In the genomic region with DNA sequence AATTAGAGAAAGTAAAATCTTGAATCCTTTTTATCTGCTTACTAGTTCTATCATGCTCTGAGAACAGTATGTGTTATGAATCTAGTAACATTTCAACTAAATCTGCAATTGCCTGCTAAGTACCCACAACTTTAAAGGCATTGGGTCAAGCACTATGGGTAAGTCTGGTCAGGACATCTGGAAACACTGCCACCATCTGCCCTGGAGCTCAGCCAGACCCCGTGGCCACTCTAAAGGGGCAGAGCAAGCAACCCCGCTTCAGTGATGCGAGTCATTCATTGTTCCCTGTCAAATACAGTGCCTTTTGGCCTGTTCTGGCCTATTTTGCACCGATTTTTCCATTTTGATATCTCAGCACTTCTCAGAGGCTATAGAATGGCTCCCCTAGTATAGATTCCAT, we compare ENCODE assay signal across 1 cellular context.
TF ChIP-seq lines count a peak whose summit lies in the region.

No MANE protein-coding gene starts in this region.

TF ChIP-seq in K562, 482 proteins besides CTCF, POLR2A, EP300 and RAD21 (continued from another document):
- TF ChIP-seq, protein P1, sequence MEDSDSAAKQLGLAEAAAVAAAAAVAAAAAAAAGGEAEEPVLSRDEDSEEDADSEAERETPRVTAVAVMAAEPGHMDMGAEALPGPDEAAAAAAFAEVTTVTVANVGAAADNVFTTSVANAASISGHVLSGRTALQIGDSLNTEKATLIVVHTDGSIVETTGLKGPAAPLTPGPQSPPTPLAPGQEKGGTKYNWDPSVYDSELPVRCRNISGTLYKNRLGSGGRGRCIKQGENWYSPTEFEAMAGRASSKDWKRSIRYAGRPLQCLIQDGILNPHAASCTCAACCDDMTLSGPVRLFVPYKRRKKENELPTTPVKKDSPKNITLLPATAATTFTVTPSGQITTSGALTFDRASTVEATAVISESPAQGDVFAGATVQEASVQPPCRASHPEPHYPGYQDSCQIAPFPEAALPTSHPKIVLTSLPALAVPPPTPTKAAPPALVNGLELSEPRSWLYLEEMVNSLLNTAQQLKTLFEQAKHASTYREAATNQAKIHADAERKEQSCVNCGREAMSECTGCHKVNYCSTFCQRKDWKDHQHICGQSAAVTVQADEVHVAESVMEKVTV (CRISPR knock-in tag; IDR thresholded peaks at IDR 0.05) = no peak
- TF ChIP-seq MYBL2 (IDR thresholded peaks at IDR 0.05; ENCODE audit: low read depth) = no peak
- TF ChIP-seq MYBL2 (CRISPR knock-in tag; IDR thresholded peaks at IDR 0.05; ENCODE audit: borderline replicate concordance) = no peak
- TF ChIP-seq, protein P2, sequence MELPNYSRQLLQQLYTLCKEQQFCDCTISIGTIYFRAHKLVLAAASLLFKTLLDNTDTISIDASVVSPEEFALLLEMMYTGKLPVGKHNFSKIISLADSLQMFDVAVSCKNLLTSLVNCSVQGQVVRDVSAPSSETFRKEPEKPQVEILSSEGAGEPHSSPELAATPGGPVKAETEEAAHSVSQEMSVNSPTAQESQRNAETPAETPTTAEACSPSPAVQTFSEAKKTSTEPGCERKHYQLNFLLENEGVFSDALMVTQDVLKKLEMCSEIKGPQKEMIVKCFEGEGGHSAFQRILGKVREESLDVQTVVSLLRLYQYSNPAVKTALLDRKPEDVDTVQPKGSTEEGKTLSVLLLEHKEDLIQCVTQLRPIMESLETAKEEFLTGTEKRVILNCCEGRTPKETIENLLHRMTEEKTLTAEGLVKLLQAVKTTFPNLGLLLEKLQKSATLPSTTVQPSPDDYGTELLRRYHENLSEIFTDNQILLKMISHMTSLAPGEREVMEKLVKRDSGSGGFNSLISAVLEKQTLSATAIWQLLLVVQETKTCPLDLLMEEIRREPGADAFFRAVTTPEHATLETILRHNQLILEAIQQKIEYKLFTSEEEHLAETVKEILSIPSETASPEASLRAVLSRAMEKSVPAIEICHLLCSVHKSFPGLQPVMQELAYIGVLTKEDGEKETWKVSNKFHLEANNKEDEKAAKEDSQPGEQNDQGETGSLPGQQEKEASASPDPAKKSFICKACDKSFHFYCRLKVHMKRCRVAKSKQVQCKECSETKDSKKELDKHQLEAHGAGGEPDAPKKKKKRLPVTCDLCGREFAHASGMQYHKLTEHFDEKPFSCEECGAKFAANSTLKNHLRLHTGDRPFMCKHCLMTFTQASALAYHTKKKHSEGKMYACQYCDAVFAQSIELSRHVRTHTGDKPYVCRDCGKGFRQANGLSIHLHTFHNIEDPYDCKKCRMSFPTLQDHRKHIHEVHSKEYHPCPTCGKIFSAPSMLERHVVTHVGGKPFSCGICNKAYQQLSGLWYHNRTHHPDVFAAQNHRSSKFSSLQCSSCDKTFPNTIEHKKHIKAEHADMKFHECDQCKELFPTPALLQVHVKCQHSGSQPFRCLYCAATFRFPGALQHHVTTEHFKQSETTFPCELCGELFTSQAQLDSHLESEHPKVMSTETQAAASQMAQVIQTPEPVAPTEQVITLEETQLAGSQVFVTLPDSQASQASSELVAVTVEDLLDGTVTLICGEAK (IDR thresholded peaks at IDR 0.05) = no peak
- TF ChIP-seq, protein P2 (CRISPR knock-in tag; IDR thresholded peaks at IDR 0.05) = no peak
- TF ChIP-seq, protein P3, sequence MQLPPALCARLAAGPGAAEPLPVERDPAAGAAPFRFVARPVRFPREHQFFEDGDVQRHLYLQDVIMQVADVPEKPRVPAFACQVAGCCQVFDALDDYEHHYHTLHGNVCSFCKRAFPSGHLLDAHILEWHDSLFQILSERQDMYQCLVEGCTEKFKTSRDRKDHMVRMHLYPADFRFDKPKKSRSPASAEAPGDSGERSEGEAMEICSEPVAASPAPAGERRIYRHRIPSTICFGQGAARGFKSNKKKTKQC (CRISPR knock-in tag; IDR thresholded peaks at IDR 0.05) = no peak
- TF ChIP-seq THRAP3 (IDR thresholded peaks at IDR 0.05; ENCODE audit: borderline replicate concordance) = no peak
- no peak for TF ChIP-seq SRSF3 (IDR thresholded peaks at IDR 0.05; ENCODE audit: insufficient read depth, low read length)
- TF ChIP-seq, protein P4, sequence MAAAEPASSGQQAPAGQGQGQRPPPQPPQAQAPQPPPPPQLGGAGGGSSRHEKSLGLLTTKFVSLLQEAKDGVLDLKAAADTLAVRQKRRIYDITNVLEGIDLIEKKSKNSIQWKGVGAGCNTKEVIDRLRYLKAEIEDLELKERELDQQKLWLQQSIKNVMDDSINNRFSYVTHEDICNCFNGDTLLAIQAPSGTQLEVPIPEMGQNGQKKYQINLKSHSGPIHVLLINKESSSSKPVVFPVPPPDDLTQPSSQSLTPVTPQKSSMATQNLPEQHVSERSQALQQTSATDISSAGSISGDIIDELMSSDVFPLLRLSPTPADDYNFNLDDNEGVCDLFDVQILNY (CRISPR knock-in tag; IDR thresholded peaks at IDR 0.05) = no peak
- TF ChIP-seq OTX1 (CRISPR knock-in tag; IDR thresholded peaks at IDR 0.05) = no peak
- TF ChIP-seq, protein P5, sequence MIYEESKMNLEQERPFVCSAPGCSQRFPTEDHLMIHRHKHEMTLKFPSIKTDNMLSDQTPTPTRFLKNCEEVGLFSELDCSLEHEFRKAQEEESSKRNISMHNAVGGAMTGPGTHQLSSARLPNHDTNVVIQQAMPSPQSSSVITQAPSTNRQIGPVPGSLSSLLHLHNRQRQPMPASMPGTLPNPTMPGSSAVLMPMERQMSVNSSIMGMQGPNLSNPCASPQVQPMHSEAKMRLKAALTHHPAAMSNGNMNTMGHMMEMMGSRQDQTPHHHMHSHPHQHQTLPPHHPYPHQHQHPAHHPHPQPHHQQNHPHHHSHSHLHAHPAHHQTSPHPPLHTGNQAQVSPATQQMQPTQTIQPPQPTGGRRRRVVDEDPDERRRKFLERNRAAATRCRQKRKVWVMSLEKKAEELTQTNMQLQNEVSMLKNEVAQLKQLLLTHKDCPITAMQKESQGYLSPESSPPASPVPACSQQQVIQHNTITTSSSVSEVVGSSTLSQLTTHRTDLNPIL (CRISPR knock-in tag; IDR thresholded peaks at IDR 0.05) = no peak
- no peak for TF ChIP-seq CREM (IDR thresholded peaks at IDR 0.05; ENCODE audit: low read depth)
- no peak for TF ChIP-seq HDAC2 (IDR thresholded peaks at IDR 0.05)
- TF ChIP-seq SAFB (IDR thresholded peaks at IDR 0.05; ENCODE audit: borderline replicate concordance, low read depth, low read length) = no peak
- TF ChIP-seq KDM5B (IDR thresholded peaks at IDR 0.05; ENCODE audit: insufficient replicate concordance, low read depth, low read length) = no peak
